Comparison of ENCODE assay signal across 22 cellular contexts in genomic region chr12:87511371-87511770, GRCh38.
"Had no signal": no experiment of that assay in that cellular context is flagged by ENCODE, and none has a peak within 500 bp of the region (broad histone marks: within the 10 kb centered on the region; RNA-seq: fewer than 3 reads in every experiment).

No MANE protein-coding gene starts in this region.

- H3K9me3 ChIP-seq: breast epithelium, left ventricle myocardium inferior, right lobe of liver, thoracic aorta had no signal

- H3K4me3 Mint-ChIP-seq: activated naive CD4-positive, alpha-beta T cell treated with anti-CD3 and anti-CD28 coated beads, Interleukin-2, amount 50 U/mL, for 24 hours; activated naive CD8-positive, alpha-beta T cell treated with anti-CD3 and anti-CD28 coated beads, Interleukin-2, amount 50 U/mL, for 24 hours; central memory CD8-positive, alpha-beta T cell; nephron; T-helper 2 cell treated with Interferon-gamma antibody and Interleukin-4, amounts not matched to agents 5 μg/mL and 100 μg/mL, for 36 hours had no signal

- ATAC-seq: activated naive CD8-positive, alpha-beta T cell treated with anti-CD3 and anti-CD28 coated beads, Interleukin-2, amount 50 U/mL, for 24 hours; right lobe of liver; stimulated activated naive CD8-positive, alpha-beta T cell treated with anti-CD3 and anti-CD28 coated beads, Interleukin-15, Interleukin-2, amounts not matched to agents 100 U/mL and 50 U/mL, for 24 hours had no signal

- H3K36me3 ChIP-seq: breast epithelium, left ventricle myocardium inferior, right lobe of liver, thoracic aorta had no signal

- H3K4me1 Mint-ChIP-seq: activated naive CD4-positive, alpha-beta T cell treated with anti-CD3 and anti-CD28 coated beads, Interleukin-2, amount 50 U/mL, for 24 hours; activated naive CD8-positive, alpha-beta T cell treated with anti-CD3 and anti-CD28 coated beads, Interleukin-2, amount 50 U/mL, for 24 hours; central memory CD8-positive, alpha-beta T cell had no signal

- H3K4me1 ChIP-seq: breast epithelium, left ventricle myocardium inferior, right lobe of liver had no signal

- H3K36me3 Mint-ChIP-seq: activated naive CD4-positive, alpha-beta T cell treated with anti-CD3 and anti-CD28 coated beads, Interleukin-2, amount 50 U/mL, for 24 hours had no signal

- H3K9me3 Mint-ChIP-seq: nephron had no signal

- DNase-seq: activated CD4-positive, alpha-beta T cell treated with anti-CD3 and anti-CD28 coated beads for 48 hours; activated CD4-positive, alpha-beta T cell treated with anti-CD3 and anti-CD28 coated beads, Interleukin-2, amount 50 U/mL, for 48 hours; activated CD8-positive, alpha-beta memory T cell treated with anti-CD3 and anti-CD28 coated beads, Interleukin-2, amount 50 U/mL, for 4 hours; activated gamma-delta T cell treated with Interleukin-2 at 50 U/mL for 16 hours; activated naive CD8-positive, alpha-beta T cell treated with anti-CD3 and anti-CD28 coated beads, Interleukin-2, amount 50 U/mL, for 24 hours; activated T-cell treated with anti-CD3 and anti-CD28 coated beads, Interleukin-2, amount 50 U/mL, for 1 hour; amygdala; effector CD8-positive, alpha-beta T cell; foreskin fibroblast; left ventricle myocardium inferior; right lobe of liver; stimulated activated CD4-positive, alpha-beta T cell treated with anti-CD3 and anti-CD28 coated beads, Interleukin-2, amount 100 ng/mL, for 48 hours; stimulated activated naive CD8-positive, alpha-beta T cell treated with anti-CD3 and anti-CD28 coated beads, Interleukin-15, Interleukin-2, amounts not matched to agents 100 U/mL and 50 U/mL, for 24 hours; T-helper 1 cell had no signal

- H3K27ac Mint-ChIP-seq: activated naive CD4-positive, alpha-beta T cell treated with anti-CD3 and anti-CD28 coated beads, Interleukin-2, amount 50 U/mL, for 24 hours; activated naive CD8-positive, alpha-beta T cell treated with anti-CD3 and anti-CD28 coated beads, Interleukin-2, amount 50 U/mL, for 24 hours; nephron; T-helper 2 cell treated with Interferon-gamma antibody and Interleukin-4, amounts not matched to agents 5 μg/mL and 100 μg/mL, for 36 hours had no signal

- H3K27me3 Mint-ChIP-seq: activated naive CD4-positive, alpha-beta T cell treated with anti-CD3 and anti-CD28 coated beads, Interleukin-2, amount 50 U/mL, for 24 hours; activated naive CD8-positive, alpha-beta T cell treated with anti-CD3 and anti-CD28 coated beads, Interleukin-2, amount 50 U/mL, for 24 hours; central memory CD8-positive, alpha-beta T cell had no signal

- H3K4me3 ChIP-seq: breast epithelium, left ventricle myocardium inferior, lung, right lobe of liver, thoracic aorta had no signal

- H3K27ac ChIP-seq: breast epithelium, left ventricle myocardium inferior, right lobe of liver, thoracic aorta, VCaP had no signal

- H3K27me3 ChIP-seq: breast epithelium, right lobe of liver had no signal
